ENCODE assay signal across 15 cellular contexts in genomic region chr5:79173626-79174025, GRCh38.
DNase-seq lines count a peak whose midpoint lies in the region; ATAC-seq and TF ChIP-seq lines count a peak whose summit lies in the region.
"Had no signal": no experiment of that assay in that cellular context is flagged by ENCODE, and none has a peak within 500 bp of the region (broad histone marks: within the 10 kb centered on the region; RNA-seq: fewer than 3 reads in every experiment).

No MANE protein-coding gene starts in this region.

- no peaks in the 10 kb centered on the region for H3K36me3 Mint-ChIP-seq in CD14-positive monocyte
- H3K36me3 Mint-ChIP-seq in neural progenitor cell: no peaks in the 10 kb centered on the region
- H3K36me3 Mint-ChIP-seq: T-cell had no signal

- POLR2A ChIA-PET in PC-9 (lab: Charles Lee; ENCODE audit: unreplicated experiment): interaction anchor here (0.5 kb wide), 1 partner anchor 34 kb away, joined by 3 read pairs; no protein-coding TSS in a partner anchor

- no peaks in the 10 kb centered on the region for H4K20me1 ChIP-seq in PC-9 (ENCODE audit: insufficient read depth)
- no peaks in the 10 kb centered on the region for H4K20me1 ChIP-seq in neural progenitor cell (ENCODE audit: low read depth)

- H3K4me2 ChIP-seq in PC-9 (peak overlapping the region; percentile 48), neural progenitor cell (no peak overlapping the region)
- H3K4me2 ChIP-seq: smooth muscle cell had no signal

- H3K9me3 Mint-ChIP-seq in CD14-positive monocyte (no peaks in the 10 kb centered on the region), neural progenitor cell (no peaks in the 10 kb centered on the region)
- H3K9me3 Mint-ChIP-seq: T-cell had no signal

- no peaks in the 10 kb centered on the region for H3K27me3 ChIP-seq in PC-9 (ENCODE audit: insufficient read depth, low read depth)
- H3K27me3 ChIP-seq in lower lobe of right lung (ENCODE audit: low read depth): no peaks in the 10 kb centered on the region
- no peaks in the 10 kb centered on the region for H3K27me3 ChIP-seq in neural progenitor cell

- peaks cover 41% of the 10 kb centered on the region for H3K4me1 ChIP-seq in PC-9 (replicated peaks; ENCODE audit: insufficient read depth)
- peaks cover 7% of the 10 kb centered on the region for H3K4me1 ChIP-seq in lower lobe of right lung
- H3K4me1 ChIP-seq in neural progenitor cell: peaks cover 6% of the 10 kb centered on the region
- H3K4me1 ChIP-seq: parathyroid adenoma had no signal

- no peak for TF ChIP-seq CTCF in PC-9 (conservative IDR thresholded peaks at IDR 0.05)
- no peak for TF ChIP-seq CTCF in lower lobe of right lung (IDR thresholded peaks at IDR 0.05)
- TF ChIP-seq CTCF in CD14-positive monocyte (IDR thresholded peaks at IDR 0.05): no peak
- no peak for TF ChIP-seq CTCF in neural progenitor cell (IDR thresholded peaks at IDR 0.05)
- no peak for TF ChIP-seq CTCF in GM20000 (IDR thresholded peaks at IDR 0.05; ENCODE audit: extremely low read depth, missing control alignments)

- BruUV-seq in PC-9 (replicated peaks; lab: Mats Ljungman, UMichigan): no TSS peak

- intact Hi-C loops in PC-9 (cut with micrococcal nuclease; ENCODE audit: unreplicated experiment): no loop called here
- intact Hi-C loops in lower lobe of right lung (cut with DNase I): no loop called here
- intact Hi-C loops in CD14-positive monocyte (cut with micrococcal nuclease): no loop called here

- H3K79me2 ChIP-seq in PC-9 (ENCODE audit: low read depth) (no peaks in the 10 kb centered on the region), neural progenitor cell (ENCODE audit: low read depth) (no peaks in the 10 kb centered on the region)
- H3K79me2 ChIP-seq: parathyroid adenoma had no signal

- H3K9ac ChIP-seq in neural progenitor cell: no peak overlapping the region
- H3K9ac ChIP-seq: parathyroid adenoma had no signal

- H3K27ac ChIP-seq in PC-9 (peak overlapping the region; percentile 62), lower lobe of right lung (no peak overlapping the region), neural progenitor cell (no peak overlapping the region)
- H3K27ac ChIP-seq: parathyroid adenoma had no signal

- H2AFZ ChIP-seq in PC-9 (no peak overlapping the region), neural progenitor cell (replicated peaks) (no peak overlapping the region)
- H2AFZ ChIP-seq: parathyroid adenoma had no signal

- H3K4me3 ChIP-seq in PC-9 (no peak overlapping the region), lower lobe of right lung (no peak overlapping the region), neural progenitor cell (no peak overlapping the region)
- H3K4me3 ChIP-seq: smooth muscle cell had no signal

- H3K9me2 ChIP-seq in PC-9 (ENCODE audit: insufficient read depth): no peaks in the 10 kb centered on the region

- no peaks in the 10 kb centered on the region for H3K9me3 ChIP-seq in PC-9 (ENCODE audit: insufficient read depth, low read depth)
- no peaks in the 10 kb centered on the region for H3K9me3 ChIP-seq in lower lobe of right lung
- no peaks in the 10 kb centered on the region for H3K9me3 ChIP-seq in neural progenitor cell (ENCODE audit: low read depth)

- peak; percentile 92 to 95 for ATAC-seq in lower lobe of right lung
- ATAC-seq: T-cell had no signal

- no peaks in the 10 kb centered on the region for H3K36me3 ChIP-seq in PC-9 (ENCODE audit: low read depth)
- H3K36me3 ChIP-seq in lower lobe of right lung: no peaks in the 10 kb centered on the region
- H3K36me3 ChIP-seq in neural progenitor cell: no peaks in the 10 kb centered on the region

- H3K4me1 Mint-ChIP-seq in CD14-positive monocyte: no peaks in the 10 kb centered on the region
- H3K4me1 Mint-ChIP-seq in neural progenitor cell: no peaks in the 10 kb centered on the region
- H3K4me1 Mint-ChIP-seq: B cell, T-cell had no signal

- H3K27ac Mint-ChIP-seq in CD14-positive monocyte (no peak overlapping the region), neural progenitor cell (no peak overlapping the region)
- H3K27ac Mint-ChIP-seq: B cell, T-cell had no signal

- peaks cover 0 to 2% (median 0%) of the 10 kb centered on the region in 3 donors for H3K27me3 Mint-ChIP-seq in CD14-positive monocyte (ENCODE audit: low read depth in 3 of 3)
- peaks cover 3% of the 10 kb centered on the region for H3K27me3 Mint-ChIP-seq in neural progenitor cell (ENCODE audit: insufficient read depth, low read depth)
- H3K27me3 Mint-ChIP-seq: B cell, T-cell had no signal

- CTCF ChIA-PET in PC-9 (lab: Charles Lee): interaction anchor here (0.7 kb wide), 2 partner anchors 27 to 917 kb away, joined by 3 read pairs; no protein-coding TSS in a partner anchor

- DNase-seq in DMS79 treated with DMSO at 0.1 percent for 48 hours (lab: John Stamatoyannopoulos, UW) (peak; percentile 36), NCI-H1417 treated with DMSO at 0.1 percent for 48 hours (lab: John Stamatoyannopoulos, UW) (peak; percentile 9), PC-9 (peak; percentile 9 to 93), lower lobe of right lung (no peak), CD14-positive monocyte (ENCODE audit: low spot score) (no peak), neural progenitor cell (ENCODE audit: low spot score) (no peak), GM20000 (ENCODE audit: low spot score) (no peak)
- DNase-seq: activated CD8-positive, alpha-beta memory T cell treated with anti-CD3 and anti-CD28 coated beads for 24 hours; activated effector memory CD4-positive, alpha-beta T cell treated with Interleukin-2 at 50 U/mL for 16 hours; anterior cingulate cortex; NCI-H524 treated with DMSO at 0.1 percent for 48 hours; T-cell had no signal

- peaks cover 19% of the 10 kb centered on the region; the same call in 1 of the 2 replicates for H3F3A ChIP-seq in PC-9 (ENCODE audit: insufficient read depth, low read depth)
- peaks cover 2% of the 10 kb centered on the region for H3F3A ChIP-seq in neural progenitor cell (ENCODE audit: low read depth)

- H3K4me3 Mint-ChIP-seq in CD14-positive monocyte (no peak overlapping the region), neural progenitor cell (no peak overlapping the region)
- H3K4me3 Mint-ChIP-seq: B cell, T-cell had no signal

Comparison
In these comparisons a context has a peak if more than half of its experiments do, and no peak if none do; other contexts are left out.
1. DNase-seq: peak in DMS79 treated with DMSO at 0.1 percent for 48 hours (single experiment), NCI-H1417 treated with DMSO at 0.1 percent for 48 hours (single experiment) and PC-9 (2 of 2); none in lower lobe of right lung (single experiment), CD14-positive monocyte (single experiment), neural progenitor cell (single experiment) and GM20000 (single experiment).